In the genomic region with DNA sequence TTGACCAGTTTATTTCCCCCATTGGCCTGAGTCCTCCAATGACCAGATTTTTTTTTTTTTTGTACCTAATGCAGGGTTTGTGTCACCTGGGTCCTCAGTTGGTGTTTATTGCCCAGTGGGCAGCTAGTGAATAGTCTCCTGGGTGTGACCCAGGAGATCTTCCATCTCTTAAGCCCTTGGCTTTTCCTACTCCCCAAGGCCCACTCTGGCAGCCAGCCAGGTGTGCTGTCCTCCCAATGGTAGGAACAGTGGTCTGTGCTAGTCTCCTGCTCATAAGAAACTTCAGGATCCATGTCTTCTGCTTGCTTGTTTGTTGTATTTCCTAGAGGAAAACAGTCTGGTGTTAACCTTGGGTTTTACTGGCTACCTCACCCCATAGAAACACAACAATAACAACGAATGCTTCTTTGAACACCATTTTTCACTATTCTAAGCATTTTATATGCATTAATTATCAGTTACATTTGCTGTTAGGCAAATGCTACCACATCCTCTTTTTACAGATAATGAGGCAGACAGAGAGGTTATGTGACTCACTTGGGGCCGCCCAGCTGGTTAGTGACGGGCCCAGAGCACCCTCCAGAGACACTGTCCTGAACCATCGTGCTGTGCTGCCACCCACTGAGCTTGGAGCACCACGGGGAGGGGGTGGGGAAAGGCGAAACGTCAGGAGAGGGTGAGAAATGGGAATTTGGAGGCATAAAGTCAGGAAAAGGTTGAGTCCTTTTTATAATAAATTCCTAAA, we compare ENCODE assay signal across 9 cellular contexts.
DNase-seq lines count a peak whose midpoint lies in the region; ATAC-seq and FAIRE-seq lines count a peak whose summit lies in the region.
"Had no signal": no experiment of that assay in that cellular context is flagged by ENCODE, and none has a peak within 500 bp of the region (broad histone marks: within the 10 kb centered on the region; RNA-seq: fewer than 3 reads in every experiment).

No MANE protein-coding gene starts in this region.

- H2BK15ac ChIP-seq in mesenchymal stem cell (ENCODE audit: low read depth, poor library complexity, severe bottlenecking): no peak overlapping the region

- H3K18ac ChIP-seq in mesenchymal stem cell (ENCODE audit: low read depth in 1 of 2, low read length in 2 of 2): no peak overlapping the region

- H3K9ac ChIP-seq in mesenchymal stem cell (ENCODE audit: low read length): no peak overlapping the region

- H3K4ac ChIP-seq in mesenchymal stem cell (ENCODE audit: low read depth in 1 of 2, low read length in 2 of 2): no peak overlapping the region

- H3K14ac ChIP-seq in mesenchymal stem cell (ENCODE audit: low read length in 2 of 2): no peak overlapping the region

- peak; percentile 78 to 80 for ATAC-seq in CD4-positive, CD25-positive, alpha-beta regulatory T cell (ENCODE audit: low read depth in 2 of 2)

- no peak overlapping the region for H3K4me2 ChIP-seq in mesenchymal stem cell (ENCODE audit: low read length, poor library complexity, severe bottlenecking)

- H3K4me1 Mint-ChIP-seq in CD4-positive, CD25-positive, alpha-beta regulatory T cell: peaks cover 7 to 55% (median 40%) of the 10 kb centered on the region in 4 donors

- H3K36me3 ChIP-seq in CD4-positive, CD25-positive, alpha-beta regulatory T cell (ENCODE audit: control insufficient read depth, insufficient read depth, low read length): no peaks in the 10 kb centered on the region
- no peaks in the 10 kb centered on the region for H3K36me3 ChIP-seq in mesenchymal stem cell (ENCODE audit: control insufficient read depth in 1 of 2, insufficient read depth in 2 of 2, low read depth in 1 of 2, low read length in 2 of 2)
- no peaks in the 10 kb centered on the region for H3K36me3 ChIP-seq in H7 (replicated peaks; ENCODE audit: control insufficient read depth, insufficient read depth, low read length)

- WGBS in mesenchymal stem cell: 14% methylated on average over 4 of the region's 7 CpGs

- H2BK5ac ChIP-seq in mesenchymal stem cell (ENCODE audit: low read depth, low read length, poor library complexity, severe bottlenecking): no peak overlapping the region

- FAIRE-seq in RCC 7860 (lab: Jason Lieb, UNC): no peak

- no peak overlapping the region for H2AK5ac ChIP-seq in mesenchymal stem cell (ENCODE audit: low read length, severe bottlenecking)

- no peak overlapping the region for H4K91ac ChIP-seq in mesenchymal stem cell (ENCODE audit: low read length)

- no peaks in the 10 kb centered on the region for H3K36me3 Mint-ChIP-seq in CD4-positive, CD25-positive, alpha-beta regulatory T cell

- H3K27ac ChIP-seq in CD4-positive, CD25-positive, alpha-beta regulatory T cell (ENCODE audit: insufficient read depth, low read length, poor library complexity, severe bottlenecking): peak overlapping the region; percentile 15
- no peak overlapping the region for H3K27ac ChIP-seq in mesenchymal stem cell (ENCODE audit: low read length, poor library complexity, severe bottlenecking)
- H3K27ac ChIP-seq: HL-60 had no signal

- H3K27me3 ChIP-seq in CD4-positive, CD25-positive, alpha-beta regulatory T cell (ENCODE audit: control insufficient read depth, insufficient read depth, low read length): no peaks in the 10 kb centered on the region
- H3K27me3 ChIP-seq in mesenchymal stem cell (ENCODE audit: control insufficient read depth in 1 of 2, insufficient read depth in 1 of 2, low read length in 2 of 2) (no peaks in the 10 kb centered on the region), H7 (ENCODE audit: control insufficient read depth, insufficient read depth, low read length) (no peaks in the 10 kb centered on the region)

- H3K4me1 ChIP-seq in CD4-positive, CD25-positive, alpha-beta regulatory T cell (ENCODE audit: control insufficient read depth, insufficient read depth, low read length, poor library complexity, severe bottlenecking): peaks cover 29% of the 10 kb centered on the region
- peaks cover 17% of the 10 kb centered on the region for H3K4me1 ChIP-seq in mesenchymal stem cell (ENCODE audit: control insufficient read depth, insufficient read depth, low read depth, low read length)

- peak overlapping the region in 2 of 4 donors; percentile 43 to 65 for H3K4me3 Mint-ChIP-seq in CD4-positive, CD25-positive, alpha-beta regulatory T cell

- DNase-seq in CD4-positive, CD25-positive, alpha-beta regulatory T cell: peak in 2 of 3 donors; percentile 42 to 70
- DNase-seq in MV-4-11 (lab: John Stamatoyannopoulos, UW) (peak; percentile 88), mesenchymal stem cell (peak; percentile 82), HPDE6-E6E7 (ENCODE audit: extremely low spot score) (no peak), RCC 7860 (ENCODE audit: low spot score) (no peak), H7 (no peak), NCI-H2107 treated with DMSO at 0.1 percent for 48 hours (lab: John Stamatoyannopoulos, UW; ENCODE audit: unreplicated experiment) (no peak)
- peak; percentile 59 for DNase-seq in activated CD8-positive, alpha-beta memory T cell treated with anti-CD3 and anti-CD28 coated beads, Interleukin-2, amount 50 U/mL, for 4 hours

- no peaks in the 10 kb centered on the region for H3K9me3 ChIP-seq in CD4-positive, CD25-positive, alpha-beta regulatory T cell (ENCODE audit: control insufficient read depth in 2 of 2, low read length in 2 of 2)
- no peaks in the 10 kb centered on the region for H3K9me3 ChIP-seq in mesenchymal stem cell (ENCODE audit: control insufficient read depth, low read length)

- no peak overlapping the region for H3K23ac ChIP-seq in mesenchymal stem cell (ENCODE audit: low read length in 2 of 2)

- no peak overlapping the region for H2BK12ac ChIP-seq in mesenchymal stem cell (ENCODE audit: low read length in 2 of 2)

- no peak overlapping the region for H2AFZ ChIP-seq in mesenchymal stem cell (ENCODE audit: low read depth, low read length)

- H3K9me3 Mint-ChIP-seq in CD4-positive, CD25-positive, alpha-beta regulatory T cell: no peaks in the 10 kb centered on the region

- H3K79me1 ChIP-seq in mesenchymal stem cell (replicated peaks; ENCODE audit: low read length, poor library complexity, severe bottlenecking): peaks cover 25% of the 10 kb centered on the region

- H3K4me3 ChIP-seq in CD4-positive, CD25-positive, alpha-beta regulatory T cell (ENCODE audit: low read depth, low read length): no peak overlapping the region
- no peak overlapping the region for H3K4me3 ChIP-seq in mesenchymal stem cell (ENCODE audit: insufficient read depth in 1 of 2, low read depth in 1 of 2, low read length in 2 of 2)
- no peak overlapping the region for H3K4me3 ChIP-seq in H7 (ENCODE audit: insufficient read depth, low read depth, low read length)

- no peak overlapping the region for H3K27ac Mint-ChIP-seq in CD4-positive, CD25-positive, alpha-beta regulatory T cell

- H4K8ac ChIP-seq in mesenchymal stem cell (ENCODE audit: low read length): no peak overlapping the region

- H3K27me3 Mint-ChIP-seq in CD4-positive, CD25-positive, alpha-beta regulatory T cell: no peaks in the 10 kb centered on the region

- no peak overlapping the region for H2BK120ac ChIP-seq in mesenchymal stem cell (ENCODE audit: low read depth, low read length)

Comparison
In these comparisons a context has a peak if more than half of its experiments do, and no peak if none do; other contexts are left out.
1. DNase-seq: peak in CD4-positive, CD25-positive, alpha-beta regulatory T cell (2 of 3), MV-4-11 (single experiment), activated CD8-positive, alpha-beta memory T cell treated with anti-CD3 and anti-CD28 coated beads, Interleukin-2, amount 50 U/mL, for 4 hours (single experiment) and mesenchymal stem cell (single experiment); none in HPDE6-E6E7 (single experiment), RCC 7860 (single experiment), H7 (single experiment) and NCI-H2107 treated with DMSO at 0.1 percent for 48 hours (single experiment).